In the genomic region with DNA sequence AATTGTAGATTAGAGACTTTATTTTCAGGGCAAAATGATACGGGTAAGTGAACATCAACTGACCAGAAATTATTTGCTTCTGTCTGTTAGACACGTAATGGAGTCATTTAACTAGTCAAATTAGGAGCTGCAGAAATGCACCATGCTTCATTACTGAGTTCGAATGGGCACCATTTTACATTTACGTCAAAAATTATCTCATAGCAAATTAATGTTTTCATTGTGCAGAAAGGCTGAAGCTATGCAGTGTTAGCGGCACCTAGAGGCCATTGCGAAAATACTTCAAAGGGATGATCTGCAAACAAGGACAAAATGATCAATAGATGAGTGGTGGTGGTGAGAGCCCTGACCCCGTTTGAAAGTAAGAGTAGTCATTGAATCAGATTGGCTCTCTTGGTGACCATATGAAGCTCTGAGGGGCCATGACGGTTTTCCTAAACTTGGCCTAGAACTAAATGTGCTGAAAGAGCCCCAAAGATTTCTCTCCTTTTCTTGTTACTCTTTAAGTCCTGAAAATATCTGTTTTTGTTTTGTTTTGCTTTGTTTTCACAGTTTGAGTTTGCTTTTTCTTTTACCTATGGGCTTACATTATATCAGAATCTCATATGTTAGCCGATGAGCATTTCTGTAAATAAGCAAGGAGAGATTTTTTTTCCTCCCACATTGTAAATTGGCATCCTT, we compare ENCODE assay signal across 8 cellular contexts.
A peak's percentile ranks its signal among the peaks of the same experiment; 100 is the strongest.
DNase-seq lines count a peak whose midpoint lies in the region; ATAC-seq, FAIRE-seq and TF ChIP-seq lines count a peak whose summit lies in the region.

No MANE protein-coding gene starts in this region.

- no peak overlapping the region for H3K27ac Mint-ChIP-seq in activated CD8-positive, alpha-beta memory T cell treated with anti-CD3 and anti-CD28 coated beads, Interleukin-2, amount 10 ng/mL, durations not matched to agents 7 days and 5 days
- H3K27ac Mint-ChIP-seq in nephron progenitor cell: no peak overlapping the region

- H3K27ac ChIP-seq in Karpas-422 (ENCODE audit: low read length): no peak overlapping the region
- H3K27ac ChIP-seq in SK-N-MC: no peak overlapping the region
- no peak overlapping the region for H3K27ac ChIP-seq in endothelial cell of umbilical vein (ENCODE audit: insufficient read depth, low read depth, low read length)

- intact Hi-C loops in endothelial cell of umbilical vein (cut with micrococcal nuclease): loop anchor here (1.0 to 2.0 kb wide), 4 partner anchors 423 to 920 kb away; no protein-coding TSS in a partner anchor

- no peaks in the 10 kb centered on the region for H3K9me1 ChIP-seq in endothelial cell of umbilical vein (replicated peaks; ENCODE audit: control insufficient read depth, extremely low read depth, insufficient read depth, low read length)

- no TSS peak for BruUV-seq in endothelial cell of umbilical vein (replicated peaks; lab: Mats Ljungman, UMichigan)

- H4K20me1 ChIP-seq in Karpas-422 (ENCODE audit: insufficient read depth, low read depth, low read length) (no peaks in the 10 kb centered on the region), endothelial cell of umbilical vein (replicated peaks; ENCODE audit: control insufficient read depth, extremely low read depth, insufficient read depth, low read length) (no peaks in the 10 kb centered on the region)

- H3K4me1 ChIP-seq in Karpas-422 (ENCODE audit: low read length): peaks cover 20% of the 10 kb centered on the region
- no peaks in the 10 kb centered on the region for H3K4me1 ChIP-seq in endothelial cell of umbilical vein (ENCODE audit: control insufficient read depth, extremely low read depth, insufficient read depth, low read length)

- H3K9me2 ChIP-seq in Karpas-422 (replicated peaks; ENCODE audit: insufficient read depth, low read length): no peaks in the 10 kb centered on the region

- H3K9ac ChIP-seq in Karpas-422 (ENCODE audit: low read length): no peak overlapping the region
- H3K9ac ChIP-seq in SK-N-MC (ENCODE audit: insufficient read length): peak overlapping the region; percentile 23
- no peak overlapping the region for H3K9ac ChIP-seq in endothelial cell of umbilical vein (replicated peaks; ENCODE audit: extremely low read depth, insufficient read depth, low read length)

- DNase-seq in activated CD8-positive, alpha-beta memory T cell treated with anti-CD3 and anti-CD28 coated beads, Interleukin-2, amount 10 ng/mL, durations not matched to agents 7 days and 5 days: peak; percentile 46
- no peak for DNase-seq in activated CD8-positive, alpha-beta memory T cell treated with anti-CD3 and anti-CD28 coated beads, Interleukin-2, amount 50 U/mL, for 4 hours
- DNase-seq in Karpas-422 (peak; percentile 91), SK-N-MC (ENCODE audit: low read depth, low spot score) (peak; percentile 66), endothelial cell of umbilical vein (ENCODE audit: low read depth, low spot score) (peak; percentile 48), nephron progenitor cell (peak; percentile 44)

- peaks cover 19% of the 10 kb centered on the region for H3K27me3 Mint-ChIP-seq in activated CD8-positive, alpha-beta memory T cell treated with anti-CD3 and anti-CD28 coated beads, Interleukin-2, amount 10 ng/mL, durations not matched to agents 7 days and 5 days
- H3K27me3 Mint-ChIP-seq in nephron progenitor cell (ENCODE audit: low read depth, poor library complexity): peaks cover 17% of the 10 kb centered on the region

- H3K27me3 ChIP-seq in Karpas-422 (ENCODE audit: low read length): no peaks in the 10 kb centered on the region
- H3K27me3 ChIP-seq in endothelial cell of umbilical vein (ENCODE audit: control insufficient read depth in 2 of 2, insufficient read depth in 2 of 2, low read length in 2 of 2): no peaks in the 10 kb centered on the region

- peak overlapping the region; percentile 56 for H3K4me2 ChIP-seq in Karpas-422 (ENCODE audit: low read depth, low read length, poor library complexity, severe bottlenecking)
- no peak overlapping the region for H3K4me2 ChIP-seq in endothelial cell of umbilical vein (ENCODE audit: insufficient read depth, low read length)

- ATAC-seq in activated CD8-positive, alpha-beta memory T cell treated with anti-CD3 and anti-CD28 coated beads, Interleukin-2, amount 10 ng/mL, durations not matched to agents 7 days and 5 days: peak; percentile 36
- ATAC-seq in GM18519 (IDR thresholded peaks at IDR 0.05; ENCODE audit: low FRiP score, unreplicated experiment) (no peak), HG02884 (IDR thresholded peaks at IDR 0.05; ENCODE audit: unreplicated experiment) (no peak)

- H3K36me3 ChIP-seq in Karpas-422 (ENCODE audit: insufficient read depth, low read length) (no peaks in the 10 kb centered on the region), SK-N-MC (ENCODE audit: insufficient read depth, low read length) (no peaks in the 10 kb centered on the region), endothelial cell of umbilical vein (ENCODE audit: control insufficient read depth in 2 of 2, extremely low read depth in 1 of 2, insufficient read depth in 2 of 2, low read length in 2 of 2) (no peaks in the 10 kb centered on the region)

- TF ChIP-seq CTCF in endothelial cell of umbilical vein (IDR thresholded peaks at IDR 0.05; ENCODE audit: extremely low read depth in 1 of 2, insufficient read depth in 1 of 2, low read depth in 1 of 2, low read length in 2 of 2) (peak; percentile 66 to 70), nephron progenitor cell (IDR thresholded peaks at IDR 0.05) (peak; percentile 81)

- H3K36me3 Mint-ChIP-seq in activated CD8-positive, alpha-beta memory T cell treated with anti-CD3 and anti-CD28 coated beads, Interleukin-2, amount 10 ng/mL, durations not matched to agents 7 days and 5 days: no peaks in the 10 kb centered on the region
- H3K36me3 Mint-ChIP-seq in nephron progenitor cell (ENCODE audit: low read depth): no peaks in the 10 kb centered on the region

- peak; percentile 79 for FAIRE-seq in endothelial cell of umbilical vein (lab: Jason Lieb, UNC)

- H3K4me1 Mint-ChIP-seq in activated CD8-positive, alpha-beta memory T cell treated with anti-CD3 and anti-CD28 coated beads, Interleukin-2, amount 10 ng/mL, durations not matched to agents 7 days and 5 days: no peaks in the 10 kb centered on the region
- H3K4me1 Mint-ChIP-seq in nephron progenitor cell: peaks cover 47% of the 10 kb centered on the region

- dilution Hi-C loops in endothelial cell of umbilical vein (cut with MboI; ENCODE audit: extremely low pct_ligation_motif_present, low sequenced_read_pairs): loop anchor here (25.0 kb wide), 1 partner anchor 913 kb away; no protein-coding TSS in a partner anchor

- H3K4me3 ChIP-seq in Karpas-422 (ENCODE audit: low read length) (no peak overlapping the region), SK-N-MC (peak overlapping the region; percentile 58), endothelial cell of umbilical vein (replicated peaks in 1 of 3; ENCODE audit: insufficient read depth in 1 of 3, low read depth in 1 of 3, low read length in 3 of 3) (no peak overlapping the region)

- H3K9me3 Mint-ChIP-seq in activated CD8-positive, alpha-beta memory T cell treated with anti-CD3 and anti-CD28 coated beads, Interleukin-2, amount 10 ng/mL, durations not matched to agents 7 days and 5 days (ENCODE audit: low read depth): no peaks in the 10 kb centered on the region
- H3K9me3 Mint-ChIP-seq in nephron progenitor cell: no peaks in the 10 kb centered on the region

- H3K79me2 ChIP-seq in Karpas-422 (ENCODE audit: low read length) (no peaks in the 10 kb centered on the region), endothelial cell of umbilical vein (ENCODE audit: control insufficient read depth, insufficient read depth, low read length) (no peaks in the 10 kb centered on the region)

- no peak for TF ChIP-seq POLR2A in endothelial cell of umbilical vein (IDR thresholded peaks at IDR 0.05; ENCODE audit: low read depth, low read length)

- H2AFZ ChIP-seq in Karpas-422 (ENCODE audit: low read length) (0 out of 2 replicates have a peak overlapping the region, but pooled peaks have one; percentile 64), endothelial cell of umbilical vein (ENCODE audit: low read depth, low read length) (no peak overlapping the region)

- POLR2A ChIA-PET in endothelial cell of umbilical vein (lab: Charles Lee): no interaction called here

- H3K9me3 ChIP-seq in Karpas-422 (ENCODE audit: low read length): no peaks in the 10 kb centered on the region
- no peaks in the 10 kb centered on the region for H3K9me3 ChIP-seq in SK-N-MC (ENCODE audit: low read depth, low read length)
- H3K9me3 ChIP-seq in endothelial cell of umbilical vein (replicated peaks; ENCODE audit: control insufficient read depth, insufficient read depth, low read length): no peaks in the 10 kb centered on the region

- CTCF ChIA-PET in activated CD8-positive, alpha-beta memory T cell treated with anti-CD3 and anti-CD28 coated beads, Interleukin-2, amount 10 ng/mL, durations not matched to agents 7 days and 5 days (lab: Charles Lee): interaction anchor here (0.6 to 1.2 kb wide), 4 partner anchors 12 to 799 kb away, joined by 3 read pairs; no protein-coding TSS in a partner anchor
- CTCF ChIA-PET in endothelial cell of umbilical vein (lab: Charles Lee): interaction anchor here (0.6 to 1.5 kb wide), 9 partner anchors 17 to 1606 kb away, joined by 3 to 13 read pairs (median 3); no protein-coding TSS in a partner anchor

- no peak overlapping the region for H3K4me3 Mint-ChIP-seq in activated CD8-positive, alpha-beta memory T cell treated with anti-CD3 and anti-CD28 coated beads, Interleukin-2, amount 10 ng/mL, durations not matched to agents 7 days and 5 days
- H3K4me3 Mint-ChIP-seq in nephron progenitor cell: no peak overlapping the region

TF ChIP-seq in endothelial cell of umbilical vein, 7 proteins besides CTCF, POLR2A, EP300 and RAD21:
- no peak for TF ChIP-seq GATA2 (IDR thresholded peaks at IDR 0.05; ENCODE audit: insufficient read depth, insufficient read length, low read depth, low read length)
- TF ChIP-seq MYC (IDR thresholded peaks at IDR 0.05; ENCODE audit: low read depth, low read length): no peak
- no peak for TF ChIP-seq POLR2AphosphoS5 (IDR thresholded peaks at IDR 0.05; ENCODE audit: insufficient read depth, low read depth, low read length)
- no peak for TF ChIP-seq EZH2 (IDR thresholded peaks at IDR 0.05; ENCODE audit: borderline replicate concordance, low read depth, low read length, severe bottlenecking)
- no peak for TF ChIP-seq JUN (IDR thresholded peaks at IDR 0.05; ENCODE audit: borderline replicate concordance, insufficient read depth, insufficient read length, low read depth)
- TF ChIP-seq FOS (IDR thresholded peaks at IDR 0.05; ENCODE audit: borderline replicate concordance, insufficient read depth, low read length): no peak
- no peak for TF ChIP-seq MAX (IDR thresholded peaks at IDR 0.05; ENCODE audit: insufficient read depth, insufficient read length)
